Comparison of ENCODE assay signal across 10 cellular contexts in genomic region chr3:43390255-43390588, GRCh38.
A peak's percentile ranks its signal among the peaks of the same experiment; 100 is the strongest.
DNase-seq lines count a peak whose midpoint lies in the region; ATAC-seq and TF ChIP-seq lines count a peak whose summit lies in the region.
"Had no signal": no experiment of that assay in that cellular context is flagged by ENCODE, and none has a peak within 500 bp of the region (broad histone marks: within the 10 kb centered on the region; RNA-seq: fewer than 3 reads in every experiment).

No MANE protein-coding gene starts in this region.

- H3K4me3 ChIP-seq in ascending aorta: no peak overlapping the region
- H3K4me3 ChIP-seq in stomach: no peak overlapping the region
- H3K4me3 ChIP-seq: A549, MG63 had no signal

- TF ChIP-seq CTCF in ascending aorta (IDR thresholded peaks at IDR 0.05): no peak
- no peak for TF ChIP-seq CTCF in stomach (IDR thresholded peaks at IDR 0.05)

- intact Hi-C loops in activated CD4-positive, alpha-beta T cell treated with anti-CD3 and anti-CD28 coated beads, Interleukin-2, amount 10 ng/mL, durations not matched to agents 24 days and 14 days (cut with micrococcal nuclease): no loop called here
- intact Hi-C loops in ascending aorta (cut with DNase I): loop anchor here (5.0 kb wide), 1 partner anchor 103 kb away; the partner anchor contains the start of gene SNRK
- intact Hi-C loops in stomach (cut with DNase I; ENCODE audit: low total_unique reads): no loop called here

- peak; percentile 45 for ATAC-seq in left lobe of liver
- ATAC-seq: A549 had no signal

- H3K4me1 ChIP-seq in ascending aorta (no peaks in the 10 kb centered on the region), stomach (peaks cover 7 to 28% (median 19%) of the 10 kb centered on the region in 4 donors)
- H3K4me1 ChIP-seq: A549 had no signal

- no peak for TF ChIP-seq EP300 in stomach (IDR thresholded peaks at IDR 0.05)

- DNase-seq in activated CD4-positive, alpha-beta T cell treated with anti-CD3 and anti-CD28 coated beads, Interleukin-2, amount 10 ng/mL, durations not matched to agents 24 days and 14 days: peak; percentile 61
- no peak for DNase-seq in activated CD4-positive, alpha-beta T cell treated with anti-CD3 and anti-CD28 coated beads, Interleukin-2, amount 50 U/mL, for 4 hours
- no peak for DNase-seq in ascending aorta (ENCODE audit: low spot score in 2 of 2)
- DNase-seq in left lobe of liver (ENCODE audit: low spot score): no peak
- DNase-seq in stomach: no peak
- DNase-seq in GDM1 (lab: John Stamatoyannopoulos, UW): no peak
- DNase-seq in NCI-H2029 (lab: John Stamatoyannopoulos, UW): no peak
- no peak for DNase-seq in SK-N-DZ (ENCODE audit: low spot score)
- DNase-seq: MG63 had no signal

- TF ChIP-seq POLR2A in stomach (IDR thresholded peaks at IDR 0.05): no peak

- H3K27me3 Mint-ChIP-seq in activated CD4-positive, alpha-beta T cell treated with anti-CD3 and anti-CD28 coated beads, Interleukin-2, amount 10 ng/mL, durations not matched to agents 24 days and 14 days: no peaks in the 10 kb centered on the region

- H3K36me3 ChIP-seq in ascending aorta (no peaks in the 10 kb centered on the region), stomach (no peaks in the 10 kb centered on the region)
- H3K36me3 ChIP-seq: MG63 had no signal

- H3K27ac ChIP-seq in ascending aorta: peak overlapping the region; percentile 57 to 60
- peak overlapping the region; percentile 34 to 85 (median 67) for H3K27ac ChIP-seq in stomach
- H3K27ac ChIP-seq: A549 had no signal

- H3K9me3 ChIP-seq in ascending aorta (no peaks in the 10 kb centered on the region), stomach (no peaks in the 10 kb centered on the region)
- H3K9me3 ChIP-seq: A549, MG63 had no signal

- peaks cover 18% of the 10 kb centered on the region for H3K9me3 Mint-ChIP-seq in activated CD4-positive, alpha-beta T cell treated with anti-CD3 and anti-CD28 coated beads, Interleukin-2, amount 10 ng/mL, durations not matched to agents 24 days and 14 days

- H3K27me3 ChIP-seq in ascending aorta (no peaks in the 10 kb centered on the region), stomach (no peaks in the 10 kb centered on the region)
- H3K27me3 ChIP-seq: MG63 had no signal

- WGBS in stomach, 5 donors: 80 to 100% (median 91%) methylated on average over 1 of the region's 1 CpG

- H3K4me3 Mint-ChIP-seq in activated CD4-positive, alpha-beta T cell treated with anti-CD3 and anti-CD28 coated beads, Interleukin-2, amount 10 ng/mL, durations not matched to agents 24 days and 14 days: peak overlapping the region; percentile 69

- H3K27ac Mint-ChIP-seq in activated CD4-positive, alpha-beta T cell treated with anti-CD3 and anti-CD28 coated beads, Interleukin-2, amount 10 ng/mL, durations not matched to agents 24 days and 14 days: peak overlapping the region; percentile 88

- H3K4me1 Mint-ChIP-seq in activated CD4-positive, alpha-beta T cell treated with anti-CD3 and anti-CD28 coated beads, Interleukin-2, amount 10 ng/mL, durations not matched to agents 24 days and 14 days: peaks cover 46% of the 10 kb centered on the region

- H3K36me3 Mint-ChIP-seq in activated CD4-positive, alpha-beta T cell treated with anti-CD3 and anti-CD28 coated beads, Interleukin-2, amount 10 ng/mL, durations not matched to agents 24 days and 14 days (ENCODE audit: low read depth): peaks cover 5% of the 10 kb centered on the region
